Comparison of ENCODE assay signal across 10 cellular contexts in the genomic region with DNA sequence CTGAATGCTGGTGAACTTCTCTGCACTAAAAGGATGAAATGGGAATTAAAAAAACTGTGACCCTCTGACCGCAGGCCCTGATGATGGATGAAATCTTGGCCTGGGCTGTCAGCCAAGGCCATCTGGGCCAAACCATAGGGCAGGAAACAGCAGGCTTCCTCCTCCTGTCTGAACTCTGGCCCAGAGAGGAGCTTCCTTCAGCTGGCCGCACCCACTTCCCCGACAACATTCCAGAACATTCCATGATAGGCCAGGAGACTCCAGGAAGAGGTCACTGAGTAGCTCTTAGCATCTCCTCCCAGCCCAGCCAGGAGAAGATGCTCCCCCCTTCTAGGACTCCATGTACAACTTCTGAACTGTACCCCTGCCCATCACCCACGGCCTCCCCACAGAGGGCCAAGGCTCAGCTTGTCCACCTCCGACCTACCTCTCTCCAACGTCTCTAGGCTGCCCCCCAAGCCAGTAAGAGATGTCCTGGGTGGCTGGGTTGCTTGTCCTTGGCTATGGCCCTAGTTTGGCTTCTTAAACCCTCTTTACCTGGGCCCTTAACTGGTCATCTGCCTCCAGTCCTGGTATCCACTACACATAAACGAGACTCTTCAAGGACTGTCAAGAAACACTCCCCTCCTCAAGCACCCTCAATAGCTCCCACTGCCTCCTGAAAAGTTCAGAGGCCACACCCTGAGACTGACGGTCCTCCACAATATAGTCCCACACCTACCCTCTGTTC. TPM values are rescaled to one million over a fixed set of nuclear protein-coding genes. Genes with fewer than 3 reads are reported as not detected.
DNase-seq lines count a peak whose midpoint lies in the region; ATAC-seq lines count a peak whose summit lies in the region.
"Had no signal": no experiment of that assay in that cellular context is flagged by ENCODE, and none has a peak within 500 bp of the region (broad histone marks: within the 10 kb centered on the region; RNA-seq: fewer than 3 reads in every experiment).

No MANE protein-coding gene starts in this region.

- peak; percentile 95 for DNase-seq in AG08395 (ENCODE audit: low spot score)
- DNase-seq in MV-4-11 (lab: John Stamatoyannopoulos, UW): peak; percentile 92
- DNase-seq in epithelial cell of prostate (ENCODE audit: low read depth, low spot score): peak; percentile 24
- peak; percentile 89 for DNase-seq in mucosa of gallbladder (ENCODE audit: low spot score)
- DNase-seq in stimulated activated naive CD8-positive, alpha-beta T cell treated with anti-CD3 and anti-CD28 coated beads, Interleukin-15, amount 100 ng/mL, for 72 hours: no peak
- no peak for DNase-seq in activated CD8-positive, alpha-beta memory T cell treated with anti-CD3 and anti-CD28 coated beads, Interleukin-2, amount 50 U/mL, for 48 hours
- DNase-seq in stimulated activated CD4-positive, alpha-beta T cell treated with anti-CD3 and anti-CD28 coated beads, Interleukin-1b, Interleukin-23, amount 100 ng/mL, for 48 hours: no peak
- DNase-seq: DND-41, NCI-H1930 had no signal

- H3K27ac Mint-ChIP-seq in stimulated activated naive CD8-positive, alpha-beta T cell treated with anti-CD3 and anti-CD28 coated beads, Interleukin-15, amount 100 ng/mL, for 72 hours: no peak overlapping the region

- no peaks in the 10 kb centered on the region for H3K27me3 Mint-ChIP-seq in stimulated activated naive CD8-positive, alpha-beta T cell treated with anti-CD3 and anti-CD28 coated beads, Interleukin-15, amount 100 ng/mL, for 72 hours

- ATAC-seq in stimulated activated naive CD8-positive, alpha-beta T cell treated with anti-CD3 and anti-CD28 coated beads, Interleukin-15, amount 100 ng/mL, for 72 hours: no peak
- no peak for ATAC-seq in HG02870 (IDR thresholded peaks at IDR 0.05; ENCODE audit: unreplicated experiment)

- no peak overlapping the region for H3K4me3 Mint-ChIP-seq in stimulated activated naive CD8-positive, alpha-beta T cell treated with anti-CD3 and anti-CD28 coated beads, Interleukin-15, amount 100 ng/mL, for 72 hours

- no peaks in the 10 kb centered on the region for H3K4me1 Mint-ChIP-seq in stimulated activated naive CD8-positive, alpha-beta T cell treated with anti-CD3 and anti-CD28 coated beads, Interleukin-15, amount 100 ng/mL, for 72 hours

- H3K9me3 Mint-ChIP-seq in stimulated activated naive CD8-positive, alpha-beta T cell treated with anti-CD3 and anti-CD28 coated beads, Interleukin-15, amount 100 ng/mL, for 72 hours: no peaks in the 10 kb centered on the region

- H3K27ac ChIP-seq in epithelial cell of prostate: peak overlapping the region; percentile 72

RNA-seq across cellular contexts. Expression of a gene that starts 1.7 kb away (rescaled TPM):
- 26.7 TPM for total RNA-seq in mucosa of gallbladder

Comparison
In these comparisons a context has a peak if more than half of its experiments do, and no peak if none do; other contexts are left out.
1. DNase-seq: peak in AG08395 (single experiment), MV-4-11 (single experiment), epithelial cell of prostate (single experiment) and mucosa of gallbladder (single experiment); none in stimulated activated naive CD8-positive, alpha-beta T cell treated with anti-CD3 and anti-CD28 coated beads, Interleukin-15, amount 100 ng/mL, for 72 hours (0 of 2), activated CD8-positive, alpha-beta memory T cell treated with anti-CD3 and anti-CD28 coated beads, Interleukin-2, amount 50 U/mL, for 48 hours (single experiment) and stimulated activated CD4-positive, alpha-beta T cell treated with anti-CD3 and anti-CD28 coated beads, Interleukin-1b, Interleukin-23, amount 100 ng/mL, for 48 hours (single experiment).